In genomic region chr11:38476808-38477565, GRCh38 we compare ENCODE assay signal across 22 cellular contexts.
DNase-seq lines count a peak whose midpoint lies in the region; ATAC-seq, FAIRE-seq and TF ChIP-seq lines count a peak whose summit lies in the region.
"Had no signal": no experiment of that assay in that cellular context is flagged by ENCODE, and none has a peak within 500 bp of the region (broad histone marks: within the 10 kb centered on the region; RNA-seq: fewer than 3 reads in every experiment).

No MANE protein-coding gene starts in this region.

- peak; percentile 3 for DNase-seq in HTR-8/SVneo (ENCODE audit: insufficient read length, low spot score)
- peak; percentile 41 to 56 for DNase-seq in SJSA1 (ENCODE audit: low read depth in 1 of 2, low spot score in 2 of 2)
- peak; percentile 8 for DNase-seq in choroid plexus epithelial cell (ENCODE audit: low read depth)
- peak; percentile 5 for DNase-seq in urothelium cell line (ENCODE audit: low spot score)
- no peak for DNase-seq in NCI-H146 (lab: John Stamatoyannopoulos, UW)
- no peak for DNase-seq in NK-92 (lab: John Stamatoyannopoulos, UW; ENCODE audit: unreplicated experiment)
- no peak for DNase-seq in mucosa of descending colon
- DNase-seq: CD4-positive, alpha-beta memory T cell; DMS153; H7; HFFc6; IMR-90; Karpas-422; MM.1S; NCI-H1092; NCI-H1436 treated with DMSO at 0.1 percent for 48 hours; NCI-H2081; NCI-H2171 treated with DMSO at 0.1 percent for 48 hours; NCI-H446 treated with DMSO at 0.1 percent for 48 hours; OCI-M1; SHP77 treated with DMSO at 0.1 percent for 48 hours had no signal

- no peak for ATAC-seq in mucosa of descending colon

- no peaks in the 10 kb centered on the region for H3K27me3 ChIP-seq in SJSA1 (replicated peaks)
- H3K27me3 ChIP-seq: BLaER1 had no signal

- FAIRE-seq in HTR-8/SVneo (lab: Jason Lieb, UNC) (no peak), urothelium cell line (lab: Jason Lieb, UNC) (no peak)

- H3K4me3 ChIP-seq in SJSA1: no peak overlapping the region
- no peak overlapping the region for H3K4me3 ChIP-seq in choroid plexus epithelial cell (ENCODE audit: low read depth, low read length)
- H3K4me3 ChIP-seq in mucosa of descending colon: no peak overlapping the region
- H3K4me3 ChIP-seq: BLaER1 had no signal

- H3K9me3 ChIP-seq in SJSA1 (replicated peaks): no peaks in the 10 kb centered on the region
- peaks cover 12% of the 10 kb centered on the region for H3K9me3 ChIP-seq in mucosa of descending colon
- H3K9me3 ChIP-seq: BLaER1 had no signal

- intact Hi-C loops in mucosa of descending colon (cut with DNase I, micrococcal nuclease): no loop called here

- TF ChIP-seq CTCF in choroid plexus epithelial cell (conservative IDR thresholded peaks at IDR 0.05; ENCODE audit: low read depth, low read length): no peak
- TF ChIP-seq CTCF in mucosa of descending colon (IDR thresholded peaks at IDR 0.05): no peak

- peak overlapping the region; percentile 70 for H3K27ac ChIP-seq in SJSA1
- H3K27ac ChIP-seq: BLaER1 had no signal

- H3K36me3 ChIP-seq in SJSA1 (no peaks in the 10 kb centered on the region), mucosa of descending colon (ENCODE audit: low read depth) (no peaks in the 10 kb centered on the region)
- H3K36me3 ChIP-seq: BLaER1 had no signal

- H3K4me1 ChIP-seq in SJSA1 (replicated peaks): peaks cover 4% of the 10 kb centered on the region; the same call in 1 of the 2 replicates
- H3K4me1 ChIP-seq in mucosa of descending colon (ENCODE audit: low read depth): no peaks in the 10 kb centered on the region
- H3K4me1 ChIP-seq: BLaER1 had no signal

Comparison
In these comparisons a context has a peak if more than half of its experiments do, and no peak if none do; other contexts are left out.
1. DNase-seq: peak in HTR-8/SVneo (single experiment), SJSA1 (2 of 2), choroid plexus epithelial cell (single experiment) and urothelium cell line (single experiment); none in NCI-H146 (single experiment), NK-92 (single experiment) and mucosa of descending colon (0 of 3).